Comparison of ENCODE assay signal across 8 cellular contexts in genomic region chr17:7479389-7480192, GRCh38. TPM values are rescaled to one million over a fixed set of nuclear protein-coding genes. Genes with fewer than 3 reads are reported as not detected.
A peak's percentile ranks its signal among the peaks of the same experiment; 100 is the strongest.
DNase-seq lines count a peak whose midpoint lies in the region; ATAC-seq lines count a peak whose summit lies in the region.

A gene with protein sequence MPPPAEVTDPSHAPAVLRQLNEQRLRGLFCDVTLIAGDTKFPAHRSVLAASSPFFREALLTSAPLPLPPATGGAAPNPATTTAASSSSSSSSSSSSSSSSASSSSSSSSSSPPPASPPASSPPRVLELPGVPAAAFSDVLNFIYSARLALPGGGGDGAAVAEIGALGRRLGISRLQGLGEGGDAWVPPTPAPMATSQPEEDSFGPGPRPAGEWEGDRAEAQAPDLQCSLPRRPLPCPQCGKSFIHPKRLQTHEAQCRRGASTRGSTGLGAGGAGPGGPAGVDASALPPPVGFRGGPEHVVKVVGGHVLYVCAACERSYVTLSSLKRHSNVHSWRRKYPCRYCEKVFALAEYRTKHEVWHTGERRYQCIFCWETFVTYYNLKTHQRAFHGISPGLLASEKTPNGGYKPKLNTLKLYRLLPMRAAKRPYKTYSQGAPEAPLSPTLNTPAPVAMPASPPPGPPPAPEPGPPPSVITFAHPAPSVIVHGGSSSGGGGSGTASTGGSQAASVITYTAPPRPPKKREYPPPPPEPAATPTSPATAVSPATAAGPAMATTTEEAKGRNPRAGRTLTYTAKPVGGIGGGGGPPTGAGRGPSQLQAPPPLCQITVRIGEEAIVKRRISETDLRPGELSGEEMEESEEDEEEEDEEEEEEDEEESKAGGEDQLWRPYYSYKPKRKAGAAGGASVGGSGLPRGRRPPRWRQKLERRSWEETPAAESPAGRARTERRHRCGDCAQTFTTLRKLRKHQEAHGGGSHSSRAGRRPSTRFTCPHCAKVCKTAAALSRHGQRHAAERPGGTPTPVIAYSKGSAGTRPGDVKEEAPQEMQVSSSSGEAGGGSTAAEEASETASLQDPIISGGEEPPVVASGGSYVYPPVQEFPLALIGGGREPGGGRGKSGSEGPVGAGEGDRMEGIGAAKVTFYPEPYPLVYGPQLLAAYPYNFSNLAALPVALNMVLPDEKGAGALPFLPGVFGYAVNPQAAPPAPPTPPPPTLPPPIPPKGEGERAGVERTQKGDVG (minus strand): TSS chr17:7479631. CDS start chr17:7466801, 12,830 bp downstream.

- DNase-seq in Caki2 (ENCODE audit: low read depth) (peak; percentile 47), dermis blood vessel endothelial cell (peak; percentile 63), left lobe of liver (ENCODE audit: low spot score) (no peak)
- no peak for DNase-seq in Jurkat, Clone E6-1 (ENCODE audit: low read depth, low spot score)
- DNase-seq in activated CD4-positive, alpha-beta T cell treated with anti-CD3 and anti-CD28 coated beads, Interleukin-2, amount 10 ng/mL, durations not matched to agents 7 days and 5 days = peak; percentile 64
- DNase-seq in stimulated activated CD4-positive, alpha-beta T cell treated with anti-CD3 and anti-CD28 coated beads, Interleukin-2, amount 100 ng/mL, for 24 hours = peak; percentile 64 to 66

- in situ Hi-C loops in Caki2 (cut with HindIII; ENCODE audit: low pct_unique_long_range_greater_than_20kb, low sequenced_read_pairs) = no loop called here

- H3K4me1 Mint-ChIP-seq in activated CD4-positive, alpha-beta T cell treated with anti-CD3 and anti-CD28 coated beads, Interleukin-2, amount 10 ng/mL, durations not matched to agents 7 days and 5 days = peaks cover 68% of the 10 kb centered on the region

- POLR2A ChIA-PET in activated CD4-positive, alpha-beta T cell treated with anti-CD3 and anti-CD28 coated beads, Interleukin-2, amount 10 ng/mL, durations not matched to agents 7 days and 5 days (lab: Charles Lee) = no interaction called here

- H3K9me3 Mint-ChIP-seq in activated CD4-positive, alpha-beta T cell treated with anti-CD3 and anti-CD28 coated beads, Interleukin-2, amount 10 ng/mL, durations not matched to agents 7 days and 5 days = no peaks in the 10 kb centered on the region

- no peaks in the 10 kb centered on the region for H3K27me3 Mint-ChIP-seq in activated CD4-positive, alpha-beta T cell treated with anti-CD3 and anti-CD28 coated beads, Interleukin-2, amount 10 ng/mL, durations not matched to agents 7 days and 5 days

- peak within 1 kb of the TSS; percentile 64 for H3K4me3 ChIP-seq in Jurkat, Clone E6-1 (ENCODE audit: low read length)

- peak within 1 kb of the TSS; percentile 88 for H3K4me3 Mint-ChIP-seq in activated CD4-positive, alpha-beta T cell treated with anti-CD3 and anti-CD28 coated beads, Interleukin-2, amount 10 ng/mL, durations not matched to agents 7 days and 5 days

- CTCF ChIA-PET in activated CD4-positive, alpha-beta T cell treated with anti-CD3 and anti-CD28 coated beads, Interleukin-2, amount 10 ng/mL, durations not matched to agents 7 days and 5 days (lab: Charles Lee) = interaction anchor here (0.8 to 1.5 kb wide), 3 partner anchors 25 to 81 kb away, joined by 3 to 7 read pairs (median 5); no protein-coding TSS in a partner anchor

- peaks cover 11% of the 10 kb centered on the region for H3K36me3 Mint-ChIP-seq in activated CD4-positive, alpha-beta T cell treated with anti-CD3 and anti-CD28 coated beads, Interleukin-2, amount 10 ng/mL, durations not matched to agents 7 days and 5 days (ENCODE audit: low read depth)

- ATAC-seq in left lobe of liver (peak; percentile 10), HG03175 (IDR thresholded peaks at IDR 0.05; ENCODE audit: unreplicated experiment) (no peak), GM19328 (IDR thresholded peaks at IDR 0.05; ENCODE audit: unreplicated experiment) (no peak)

- H3K27ac Mint-ChIP-seq in activated CD4-positive, alpha-beta T cell treated with anti-CD3 and anti-CD28 coated beads, Interleukin-2, amount 10 ng/mL, durations not matched to agents 7 days and 5 days = peak within 1 kb of the TSS; percentile 94

RNA-seq across cellular contexts. Expression of the gene that starts here (rescaled TPM):
- 4.6 and 5.8 TPM in 2 replicates for total RNA-seq in Caki2 (2014; rRNA removed; shearing (Covaris generic); ENCODE audit: low replicate concordance)
- 9.4 TPM for polyA plus RNA-seq in Jurkat, Clone E6-1 (2012; ENCODE audit: insufficient read depth, insufficient read length)
- 10 to 100 TPM; 25.8 to 28.4 TPM for total RNA-seq in activated CD4-positive, alpha-beta T cell treated with anti-CD3 and anti-CD28 coated beads, Interleukin-2, amount 10 ng/mL, durations not matched to agents 7 days and 5 days
- total RNA-seq in dermis blood vessel endothelial cell (10.4 and 16.4 TPM in 2 replicates), left lobe of liver (7.9 TPM)

Comparison
In these comparisons a context has a peak if more than half of its experiments do, and no peak if none do; other contexts are left out.
1. DNase-seq: peak in Caki2 (single experiment), activated CD4-positive, alpha-beta T cell treated with anti-CD3 and anti-CD28 coated beads, Interleukin-2, amount 10 ng/mL, durations not matched to agents 7 days and 5 days (single experiment), dermis blood vessel endothelial cell (single experiment) and stimulated activated CD4-positive, alpha-beta T cell treated with anti-CD3 and anti-CD28 coated beads, Interleukin-2, amount 100 ng/mL, for 24 hours (2 of 2); none in Jurkat, Clone E6-1 (single experiment) and left lobe of liver (single experiment).